40 cellular contexts compared by ENCODE assay signal in genomic region chr13:92312823-92313222, GRCh38.
"Had no signal": no experiment of that assay in that cellular context is flagged by ENCODE, and none has a peak within 500 bp of the region (broad histone marks: within the 10 kb centered on the region; RNA-seq: fewer than 3 reads in every experiment).

No MANE protein-coding gene starts in this region.

- H3K4me3 Mint-ChIP-seq: activated naive CD4-positive, alpha-beta T cell treated with anti-CD3 and anti-CD28 coated beads for 36 hours; activated naive CD4-positive, alpha-beta T cell treated with anti-CD3 and anti-CD28 coated beads, Interleukin-2, amount 10 ng/mL, durations not matched to agents 7 days and 5 days; activated naive CD4-positive, alpha-beta T cell treated with anti-CD3 and anti-CD28 coated beads, Interleukin-2, amount 50 U/mL, for 24 hours; activated naive CD8-positive, alpha-beta T cell; activated naive CD8-positive, alpha-beta T cell treated with anti-CD3 and anti-CD28 coated beads for 36 hours; activated naive CD8-positive, alpha-beta T cell treated with anti-CD3 and anti-CD28 coated beads, Interleukin-2, amount 10 ng/mL, durations not matched to agents 7 days and 5 days; activated naive CD8-positive, alpha-beta T cell treated with anti-CD3 and anti-CD28 coated beads, Interleukin-2, amount 50 U/mL, for 24 hours; activated T-cell treated with anti-CD3 and anti-CD28 coated beads, Interleukin-2, amount 50 U/mL, for 24 hours; activated T-cell treated with anti-CD3 and anti-CD28 coated beads, Interleukin-2, amount 50 U/mL, for 4 hours; activated T-cell treated with anti-CD3 and anti-CD28 coated beads, Interleukin-2, amount 50 U/mL, for 72 hours; activated T-helper 1 cell treated with anti-CD3 and anti-CD28 coated beads, Interleukin-12 subunit alpha, Interleukin-12 subunit beta, Interleukin-2, Interleukin-4 antibody, amounts not matched to agents 30 ng/mL and 10 ng/mL and 1 ng/mL, durations not matched to agents 14 hours and 24 hours and 36 hours; activated T-helper 17 cell treated with anti-CD3 and anti-CD28 coated beads, Interleukin-2, amount 50 U/mL, for 72 hours; brain; central memory CD8-positive, alpha-beta T cell had no signal

- ATAC-seq: activated naive CD4-positive, alpha-beta T cell treated with anti-CD3 and anti-CD28 coated beads, Interleukin-2, amount 50 U/mL, for 72 hours; activated naive CD8-positive, alpha-beta T cell treated with anti-CD3 and anti-CD28 coated beads, Interleukin-2, amount 50 U/mL, for 24 hours; activated T-cell treated with anti-CD3 and anti-CD28 coated beads, Interleukin-2, amount 50 U/mL, for 4 hours; activated T-cell treated with anti-CD3 and anti-CD28 coated beads, Interleukin-2, amount 50 U/mL, for 72 hours; activated T-helper 17 cell treated with anti-CD3 and anti-CD28 coated beads, Interleukin-2, amount 50 U/mL, for 72 hours; body of pancreas had no signal

- H3K27me3 Mint-ChIP-seq: activated naive CD4-positive, alpha-beta T cell treated with anti-CD3 and anti-CD28 coated beads, Interleukin-2, amount 10 ng/mL, durations not matched to agents 7 days and 5 days; activated naive CD4-positive, alpha-beta T cell treated with anti-CD3 and anti-CD28 coated beads, Interleukin-2, amount 50 U/mL, for 24 hours; activated naive CD8-positive, alpha-beta T cell; activated naive CD8-positive, alpha-beta T cell treated with anti-CD3 and anti-CD28 coated beads for 36 hours; activated naive CD8-positive, alpha-beta T cell treated with anti-CD3 and anti-CD28 coated beads, Interleukin-2, amount 10 ng/mL, durations not matched to agents 7 days and 5 days; activated naive CD8-positive, alpha-beta T cell treated with anti-CD3 and anti-CD28 coated beads, Interleukin-2, amount 50 U/mL, for 24 hours; activated T-cell treated with anti-CD3 and anti-CD28 coated beads, Interleukin-2, amount 50 U/mL, for 24 hours; activated T-helper 17 cell treated with anti-CD3 and anti-CD28 coated beads, Interleukin-2, amount 50 U/mL, for 72 hours; brain; central memory CD8-positive, alpha-beta T cell had no signal

- H3K36me3 Mint-ChIP-seq: activated naive CD4-positive, alpha-beta T cell treated with anti-CD3 and anti-CD28 coated beads, Interleukin-2, amount 10 ng/mL, durations not matched to agents 7 days and 5 days; activated naive CD4-positive, alpha-beta T cell treated with anti-CD3 and anti-CD28 coated beads, Interleukin-2, amount 50 U/mL, for 24 hours; activated naive CD4-positive, alpha-beta T cell treated with anti-CD3 and anti-CD28 coated beads, Interleukin-2, amount 50 U/mL, for 72 hours; activated naive CD8-positive, alpha-beta T cell; activated naive CD8-positive, alpha-beta T cell treated with anti-CD3 and anti-CD28 coated beads for 36 hours; activated naive CD8-positive, alpha-beta T cell treated with anti-CD3 and anti-CD28 coated beads, Interleukin-2, amount 10 ng/mL, durations not matched to agents 7 days and 5 days; brain had no signal

- H3K4me1 Mint-ChIP-seq: activated naive CD4-positive, alpha-beta T cell treated with anti-CD3 and anti-CD28 coated beads, Interleukin-2, amount 10 ng/mL, durations not matched to agents 7 days and 5 days; activated naive CD4-positive, alpha-beta T cell treated with anti-CD3 and anti-CD28 coated beads, Interleukin-2, amount 50 U/mL, for 24 hours; activated naive CD8-positive, alpha-beta T cell treated with anti-CD3 and anti-CD28 coated beads for 36 hours; activated naive CD8-positive, alpha-beta T cell treated with anti-CD3 and anti-CD28 coated beads, Interleukin-2, amount 10 ng/mL, durations not matched to agents 7 days and 5 days; activated naive CD8-positive, alpha-beta T cell treated with anti-CD3 and anti-CD28 coated beads, Interleukin-2, amount 50 U/mL, for 24 hours; activated T-helper 17 cell treated with anti-CD3 and anti-CD28 coated beads, Interleukin-2, amount 50 U/mL, for 72 hours; brain; central memory CD8-positive, alpha-beta T cell had no signal

- H3K27ac Mint-ChIP-seq: activated naive CD4-positive, alpha-beta T cell treated with anti-CD3 and anti-CD28 coated beads for 36 hours; activated naive CD4-positive, alpha-beta T cell treated with anti-CD3 and anti-CD28 coated beads, Interleukin-2, amount 10 ng/mL, durations not matched to agents 7 days and 5 days; activated naive CD4-positive, alpha-beta T cell treated with anti-CD3 and anti-CD28 coated beads, Interleukin-2, amount 50 U/mL, for 24 hours; activated naive CD4-positive, alpha-beta T cell treated with anti-CD3 and anti-CD28 coated beads, Interleukin-2, amount 50 U/mL, for 72 hours; activated naive CD8-positive, alpha-beta T cell; activated naive CD8-positive, alpha-beta T cell treated with anti-CD3 and anti-CD28 coated beads for 36 hours; activated naive CD8-positive, alpha-beta T cell treated with anti-CD3 and anti-CD28 coated beads, Interleukin-2, amount 10 ng/mL, durations not matched to agents 7 days and 5 days; activated naive CD8-positive, alpha-beta T cell treated with anti-CD3 and anti-CD28 coated beads, Interleukin-2, amount 50 U/mL, for 24 hours; activated T-cell treated with anti-CD3 and anti-CD28 coated beads, Interleukin-2, amount 50 U/mL, for 24 hours; activated T-cell treated with anti-CD3 and anti-CD28 coated beads, Interleukin-2, amount 50 U/mL, for 72 hours; activated T-helper 1 cell treated with anti-CD3 and anti-CD28 coated beads, Interleukin-12 subunit alpha, Interleukin-12 subunit beta, Interleukin-2, Interleukin-4 antibody, amounts not matched to agents 30 ng/mL and 10 ng/mL and 1 ng/mL, durations not matched to agents 14 hours and 24 hours and 36 hours; activated T-helper 17 cell treated with anti-CD3 and anti-CD28 coated beads, Interleukin-2, amount 50 U/mL, for 72 hours; activated T-helper 2 cell treated with anti-CD3 and anti-CD28 coated beads, Interferon-gamma antibody, Interleukin-2, Interleukin-4, amounts not matched to agents 10 μg/mL and 5 μg/mL and 100 μg/mL, durations not matched to agents 14 hours and 24 hours and 36 hours; brain had no signal

- DNase-seq: activated effector memory CD4-positive, alpha-beta T cell treated with anti-CD3 and anti-CD28 coated beads, Interleukin-2, amount 50 U/mL, for 16 hours; activated effector memory CD4-positive, alpha-beta T cell treated with Interleukin-2 at 50 U/mL for 16 hours; activated gamma-delta T cell; activated gamma-delta T cell treated with Interleukin-2 at 50 U/mL for 16 hours; activated naive CD4-positive, alpha-beta T cell; activated naive CD4-positive, alpha-beta T cell treated with anti-CD3 and anti-CD28 coated beads for 36 hours; activated naive CD4-positive, alpha-beta T cell treated with anti-CD3 and anti-CD28 coated beads, Interleukin-2, amount 10 ng/mL, durations not matched to agents 7 days and 5 days; activated naive CD4-positive, alpha-beta T cell treated with anti-CD3 and anti-CD28 coated beads, Interleukin-2, amount 50 U/mL, for 16 hours; activated naive CD4-positive, alpha-beta T cell treated with Interleukin-2 at 50 U/mL for 16 hours; activated naive CD8-positive, alpha-beta T cell treated with anti-CD3 and anti-CD28 coated beads for 36 hours; activated naive CD8-positive, alpha-beta T cell treated with anti-CD3 and anti-CD28 coated beads, Interleukin-2, amount 10 ng/mL, durations not matched to agents 7 days and 5 days; activated naive CD8-positive, alpha-beta T cell treated with anti-CD3 and anti-CD28 coated beads, Interleukin-2, amount 50 U/mL, for 24 hours; activated T-cell treated with anti-CD3 and anti-CD28 coated beads for 4 hours; activated T-cell treated with anti-CD3 and anti-CD28 coated beads, Interleukin-2, amount 50 U/mL, for 1 hour; activated T-cell treated with anti-CD3 and anti-CD28 coated beads, Interleukin-2, amount 50 U/mL, for 24 hours; activated T-cell treated with anti-CD3 and anti-CD28 coated beads, Interleukin-2, amount 50 U/mL, for 4 hours; activated T-cell treated with anti-CD3 and anti-CD28 coated beads, Interleukin-2, amount 50 U/mL, for 48 hours; activated T-cell treated with anti-CD3 and anti-CD28 coated beads, Interleukin-2, amount 50 U/mL, for 72 hours; adrenal gland; amniotic stem cell; amygdala; anterior cingulate cortex; aorta; body of pancreas; brain microvascular endothelial cell; caudate nucleus; central memory CD4-positive, alpha-beta T cell; cerebellar nuclear complex had no signal

- H3K9me3 ChIP-seq: adrenal gland, ascending aorta, body of pancreas, breast epithelium had no signal

- H3K27me3 ChIP-seq: adrenal gland, ascending aorta, body of pancreas, brain microvascular endothelial cell, breast epithelium, cardiac muscle cell had no signal

- H3K36me3 ChIP-seq: adrenal gland, ascending aorta, brain microvascular endothelial cell, breast epithelium, cardiac muscle cell had no signal

- H3K27ac ChIP-seq: adrenal gland, ascending aorta, body of pancreas, brain microvascular endothelial cell, breast epithelium, cardiac muscle cell had no signal

- FAIRE-seq: bronchial epithelial cell had no signal

- H3K9me3 Mint-ChIP-seq: activated naive CD4-positive, alpha-beta T cell treated with anti-CD3 and anti-CD28 coated beads for 36 hours; activated naive CD4-positive, alpha-beta T cell treated with anti-CD3 and anti-CD28 coated beads, Interleukin-2, amount 10 ng/mL, durations not matched to agents 7 days and 5 days; activated naive CD8-positive, alpha-beta T cell treated with anti-CD3 and anti-CD28 coated beads for 36 hours; activated T-helper 1 cell treated with anti-CD3 and anti-CD28 coated beads, Interleukin-12 subunit alpha, Interleukin-12 subunit beta, Interleukin-2, Interleukin-4 antibody, amounts not matched to agents 30 ng/mL and 10 ng/mL and 1 ng/mL, durations not matched to agents 14 hours and 24 hours and 36 hours had no signal

- H3K4me3 ChIP-seq: adrenal gland, ascending aorta, body of pancreas, breast epithelium, cardiac muscle cell had no signal

- H3K4me1 ChIP-seq: adrenal gland, ascending aorta, body of pancreas, breast epithelium had no signal
